Comparison of ENCODE assay signal across 8 cellular contexts in genomic region chr10:95832216-95833037, GRCh38.
A peak's percentile ranks its signal among the peaks of the same experiment; 100 is the strongest.
DNase-seq lines count a peak whose midpoint lies in the region; ATAC-seq, FAIRE-seq and TF ChIP-seq lines count a peak whose summit lies in the region.

No MANE protein-coding gene starts in this region.

- H3K4me1 ChIP-seq in MM.1S (ENCODE audit: low read length), result no peaks in the 10 kb centered on the region

- peak; percentile 96 for FAIRE-seq in GM12892 (lab: Jason Lieb, UNC)

- no peak for TF ChIP-seq CTCF in MM.1S (IDR thresholded peaks at IDR 0.05; ENCODE audit: low read length)

- TF ChIP-seq POLR2A in GM12892 (IDR thresholded peaks at IDR 0.05; ENCODE audit: low read depth, low read length), result peak; percentile 73

- no peak overlapping the region for H3K4me2 ChIP-seq in MM.1S (ENCODE audit: low read depth, low read length)

- H4K20me1 ChIP-seq in MM.1S (ENCODE audit: insufficient read depth, low read length), result no peaks in the 10 kb centered on the region

- ATAC-seq in GM19468 (IDR thresholded peaks at IDR 0.05; ENCODE audit: extremely low read depth, unreplicated experiment) (peak; percentile 80), HG03520 (IDR thresholded peaks at IDR 0.05; ENCODE audit: unreplicated experiment) (peak; percentile 83), esophagus mucosa (peak; percentile 76)

- H3K36me3 ChIP-seq in MM.1S (replicated peaks; ENCODE audit: insufficient read depth, low read length), result no peaks in the 10 kb centered on the region

- H3K9ac ChIP-seq in MM.1S (ENCODE audit: low read length), result no peak overlapping the region

- H3K4me3 ChIP-seq in MM.1S (ENCODE audit: low read length), result no peak overlapping the region

- H3K27me3 ChIP-seq in MM.1S (replicated peaks; ENCODE audit: insufficient read depth, low read length), result no peaks in the 10 kb centered on the region

- H3F3A ChIP-seq in MM.1S (ENCODE audit: insufficient read depth, low read length), result no peaks in the 10 kb centered on the region

- H2AFZ ChIP-seq in MM.1S (ENCODE audit: low read length), result no peak overlapping the region

- no peaks in the 10 kb centered on the region for H3K9me2 ChIP-seq in MM.1S (replicated peaks; ENCODE audit: insufficient read depth, low read length)

- H3K9me3 ChIP-seq in MM.1S (replicated peaks; ENCODE audit: insufficient read depth, low read length), result no peaks in the 10 kb centered on the region

- H3K27ac ChIP-seq in MM.1S (ENCODE audit: low read length), result no peak overlapping the region

- H3K79me2 ChIP-seq in MM.1S (ENCODE audit: low read length), result no peaks in the 10 kb centered on the region

- no peak for DNase-seq in GM12892 (ENCODE audit: insufficient read length)
- DNase-seq in UCSD-AML1 (lab: John Stamatoyannopoulos, UW; ENCODE audit: unreplicated experiment), result no peak
- DNase-seq in MM.1S, result no peak
- DNase-seq in NCI-H524 (lab: John Stamatoyannopoulos, UW), result no peak
- DNase-seq in A172 (ENCODE audit: low spot score), result no peak
